ENCODE assay signal across 18 cellular contexts in the genomic region with DNA sequence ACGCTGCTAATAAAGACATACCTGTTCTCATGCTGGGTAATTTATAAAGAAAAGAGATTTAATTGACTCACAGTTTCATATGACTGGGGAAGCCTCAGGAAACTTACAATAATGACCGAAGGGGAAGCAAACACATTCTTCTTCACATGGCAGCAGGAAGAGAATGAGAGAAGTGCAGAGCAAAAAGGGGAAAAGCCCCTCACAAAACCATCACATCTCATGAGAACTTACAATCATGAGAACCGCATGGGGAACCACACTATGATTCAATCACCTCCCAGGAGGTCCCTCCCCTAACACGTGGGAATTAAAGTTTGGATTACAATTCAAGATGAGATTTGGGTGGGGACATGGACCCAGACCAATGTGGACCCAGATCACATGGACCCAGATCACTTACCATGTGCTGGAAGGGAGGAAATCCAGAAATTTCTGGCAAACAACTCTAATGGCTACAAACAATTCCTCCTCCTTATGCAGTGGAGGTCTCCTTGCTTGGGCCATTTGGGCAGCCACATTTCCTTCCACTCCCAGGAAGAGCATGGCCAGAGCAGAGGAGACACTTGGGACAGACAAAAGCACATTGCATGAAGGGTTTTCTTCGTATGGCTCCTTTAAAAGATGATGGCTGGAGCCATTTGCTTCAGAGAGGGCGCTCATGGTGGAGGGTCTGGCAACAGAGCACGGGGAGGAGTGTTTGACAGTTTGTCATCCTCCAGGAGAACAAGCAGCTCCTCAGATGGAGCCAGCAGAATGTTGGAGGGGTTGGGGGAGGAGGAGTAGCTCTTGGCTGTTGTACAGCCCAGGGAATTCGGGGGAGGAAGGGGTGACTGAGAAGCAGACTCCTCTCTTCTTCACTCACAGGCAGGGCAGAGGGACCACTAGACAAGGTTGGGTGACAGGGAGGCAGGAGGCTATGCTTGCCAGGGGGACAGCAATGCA. TPM values are rescaled to one million over a fixed set of nuclear protein-coding genes. Genes with fewer than 3 reads are reported as not detected.
A peak's percentile ranks its signal among the peaks of the same experiment; 100 is the strongest.
DNase-seq lines count a peak whose midpoint lies in the region; TF ChIP-seq lines count a peak whose summit lies in the region.
"Had no signal": no experiment of that assay in that cellular context is flagged by ENCODE, and none has a peak within 500 bp of the region (broad histone marks: within the 10 kb centered on the region; RNA-seq: fewer than 3 reads in every experiment).

No MANE protein-coding gene starts in this region.

- DNase-seq in CD8-positive, alpha-beta memory T cell: no peak
- DNase-seq in endodermal cell: peak; percentile 40
- DNase-seq in osteoblast (ENCODE audit: insufficient read length, low spot score, missing footprints): peak; percentile 65
- no peak for DNase-seq in ecto neural progenitor cell (ENCODE audit: low spot score)
- DNase-seq in AML-193 (lab: John Stamatoyannopoulos, UW): no peak
- no peak for DNase-seq in PC-9
- DNase-seq: activated naive CD4-positive, alpha-beta T cell treated with Interleukin-2 at 50 U/mL for 16 hours; brain microvascular endothelial cell; dermis blood vessel endothelial cell; head of caudate nucleus; Kasumi-1; lower lobe of right lung; NCI-H1105 treated with DMSO at 0.1 percent for 48 hours; NCI-H748 treated with DMSO at 0.1 percent for 48 hours had no signal

- no peak overlapping the region for H3K27ac ChIP-seq in CD8-positive, alpha-beta memory T cell (ENCODE audit: low read depth, low read length)
- H3K27ac ChIP-seq in endodermal cell (ENCODE audit: low read depth, low read length) (no peak overlapping the region), osteoblast (ENCODE audit: low read depth, low read length) (no peak overlapping the region), PC-9 (no peak overlapping the region)
- H3K27ac ChIP-seq: BLaER1 treated with 17β-estradiol and CSF1 and Interleukin-3, amounts not matched to agents 10 nM and 100 nM; brain microvascular endothelial cell; lower lobe of right lung; thoracic aorta had no signal

- POLR2A ChIA-PET in CD8-positive, alpha-beta memory T cell (lab: Charles Lee): interaction anchor here (0.9 kb wide), 1 partner anchor 17 kb away, joined by 3 read pairs; no protein-coding TSS in a partner anchor
- POLR2A ChIA-PET in PC-9 (lab: Charles Lee; ENCODE audit: unreplicated experiment): no interaction called here

- H3K4me2 ChIP-seq in osteoblast (ENCODE audit: insufficient read depth, low read length): no peak overlapping the region
- H3K4me2 ChIP-seq in PC-9: no peak overlapping the region

- H3K4me1 ChIP-seq in CD8-positive, alpha-beta memory T cell (ENCODE audit: insufficient read depth, low read length): peaks cover 38% of the 10 kb centered on the region
- peaks cover 20% of the 10 kb centered on the region for H3K4me1 ChIP-seq in endodermal cell (ENCODE audit: control insufficient read depth, insufficient read depth, low read length)
- H3K4me1 ChIP-seq in osteoblast (ENCODE audit: insufficient read depth, low read length): peaks cover 15% of the 10 kb centered on the region
- H3K4me1 ChIP-seq in PC-9 (replicated peaks; ENCODE audit: insufficient read depth): peaks cover 18% of the 10 kb centered on the region

- peak overlapping the region in 4 of 7 donors; percentile 21 to 82 (median 44) for H3K4me3 Mint-ChIP-seq in CD8-positive, alpha-beta memory T cell
- H3K4me3 Mint-ChIP-seq in IgD-negative memory B cell: peak overlapping the region; percentile 16 to 75 (median 60)
- no peak overlapping the region for H3K4me3 Mint-ChIP-seq in endodermal cell

- H3F3A ChIP-seq in PC-9 (ENCODE audit: insufficient read depth, low read depth): peaks cover 18% of the 10 kb centered on the region

- TF ChIP-seq CTCF in endodermal cell (conservative IDR thresholded peaks at IDR 0.05): no peak
- no peak for TF ChIP-seq CTCF in osteoblast (IDR thresholded peaks at IDR 0.05; ENCODE audit: extremely low read depth, low read depth, low read length)
- TF ChIP-seq CTCF in PC-9 (conservative IDR thresholded peaks at IDR 0.05): no peak

- H3K9ac ChIP-seq in endodermal cell (ENCODE audit: extremely low read depth, low read length, poor library complexity, severe bottlenecking): no peak overlapping the region
- H3K9ac ChIP-seq: BLaER1 treated with 17β-estradiol and CSF1 and Interleukin-3, amounts not matched to agents 10 nM and 100 nM had no signal

- H3K27me3 Mint-ChIP-seq in CD8-positive, alpha-beta memory T cell: no peaks in the 10 kb centered on the region
- H3K27me3 Mint-ChIP-seq in IgD-negative memory B cell (no peaks in the 10 kb centered on the region), endodermal cell (ENCODE audit: insufficient read depth) (peaks cover 2% of the 10 kb centered on the region)

- no peaks in the 10 kb centered on the region for H3K27me3 ChIP-seq in CD8-positive, alpha-beta memory T cell (ENCODE audit: insufficient read depth, low read length, poor library complexity, severe bottlenecking)
- no peaks in the 10 kb centered on the region for H3K27me3 ChIP-seq in endodermal cell (ENCODE audit: control insufficient read depth, insufficient read depth, low read length, poor library complexity, severe bottlenecking)
- H3K27me3 ChIP-seq in osteoblast (ENCODE audit: insufficient read depth, low read length): peaks cover 13% of the 10 kb centered on the region
- H3K27me3 ChIP-seq in PC-9 (ENCODE audit: insufficient read depth, low read depth): no peaks in the 10 kb centered on the region
- H3K27me3 ChIP-seq: brain microvascular endothelial cell had no signal

- H4K20me1 ChIP-seq in osteoblast (ENCODE audit: insufficient read depth, low read length) (no peaks in the 10 kb centered on the region), PC-9 (ENCODE audit: insufficient read depth) (no peaks in the 10 kb centered on the region)
- H4K20me1 ChIP-seq: BLaER1 treated with 17β-estradiol and CSF1 and Interleukin-3, amounts not matched to agents 10 nM and 100 nM had no signal

- H3K4me3 ChIP-seq in CD8-positive, alpha-beta memory T cell (ENCODE audit: low read length): no peak overlapping the region
- no peak overlapping the region for H3K4me3 ChIP-seq in endodermal cell (ENCODE audit: low read length)
- no peak overlapping the region for H3K4me3 ChIP-seq in osteoblast (ENCODE audit: insufficient read depth, low read length)
- no peak overlapping the region for H3K4me3 ChIP-seq in PC-9
- H3K4me3 ChIP-seq: BLaER1 treated with 17β-estradiol and CSF1 and Interleukin-3, amounts not matched to agents 10 nM and 100 nM; lower lobe of right lung; thoracic aorta had no signal

- BruUV-seq in PC-9 (replicated peaks; lab: Mats Ljungman, UMichigan): no TSS peak

- CTCF ChIA-PET in CD8-positive, alpha-beta memory T cell (lab: Charles Lee): interaction anchor here (1.0 to 2.6 kb wide), 3 partner anchors 16 to 42 kb away, joined by 3 to 6 read pairs (median 3); no protein-coding TSS in a partner anchor
- CTCF ChIA-PET in PC-9 (lab: Charles Lee): no interaction called here

- peaks cover 46 to 68% (median 62%) of the 10 kb centered on the region in 3 donors for H3K4me1 Mint-ChIP-seq in CD8-positive, alpha-beta memory T cell
- H3K4me1 Mint-ChIP-seq in IgD-negative memory B cell (peaks cover 27 to 44% (median 41%) of the 10 kb centered on the region in 3 donors), endodermal cell (peaks cover 27% of the 10 kb centered on the region)

- H3K27ac Mint-ChIP-seq in CD8-positive, alpha-beta memory T cell: peak overlapping the region in 7 of 8 donors; percentile 68 to 98 (median 86)
- peak overlapping the region in 1 of 3 donors; percentile 91 for H3K27ac Mint-ChIP-seq in IgD-negative memory B cell
- H3K27ac Mint-ChIP-seq in endodermal cell: no peak overlapping the region

- intact Hi-C loops in PC-9 (cut with micrococcal nuclease; ENCODE audit: unreplicated experiment): no loop called here

- H2AFZ ChIP-seq in osteoblast (ENCODE audit: low read length): no peak overlapping the region
- H2AFZ ChIP-seq in PC-9: no peak overlapping the region

- H3K9me2 ChIP-seq in PC-9 (ENCODE audit: insufficient read depth): no peaks in the 10 kb centered on the region

- H3K36me3 Mint-ChIP-seq in CD8-positive, alpha-beta memory T cell: peaks cover 0 to 4% (median 2%) of the 10 kb centered on the region in 3 donors
- H3K36me3 Mint-ChIP-seq in IgD-negative memory B cell: peaks cover 6% of the 10 kb centered on the region
- H3K36me3 Mint-ChIP-seq in endodermal cell (ENCODE audit: low read depth): peaks cover 23% of the 10 kb centered on the region

- H3K9me3 Mint-ChIP-seq in CD8-positive, alpha-beta memory T cell: no peaks in the 10 kb centered on the region
- no peaks in the 10 kb centered on the region for H3K9me3 Mint-ChIP-seq in IgD-negative memory B cell
- peaks cover 10% of the 10 kb centered on the region for H3K9me3 Mint-ChIP-seq in endodermal cell

- no peaks in the 10 kb centered on the region for H3K79me2 ChIP-seq in osteoblast (ENCODE audit: insufficient read depth, low read length)
- H3K79me2 ChIP-seq in PC-9 (ENCODE audit: low read depth): no peaks in the 10 kb centered on the region

- WGBS in endodermal cell (ENCODE audit: insufficient coverage in 1 of 2, insufficient read length in 1 of 2), 2 experiments: 77 to 93% methylated on average over 6 to 8 of the region's 8 CpGs

- no peaks in the 10 kb centered on the region for H3K9me3 ChIP-seq in CD8-positive, alpha-beta memory T cell (ENCODE audit: low read length)
- H3K9me3 ChIP-seq in endodermal cell (ENCODE audit: control insufficient read depth, low read length) (peaks cover 19% of the 10 kb centered on the region), osteoblast (ENCODE audit: low read depth, low read length) (no peaks in the 10 kb centered on the region), PC-9 (ENCODE audit: insufficient read depth, low read depth) (no peaks in the 10 kb centered on the region)
- H3K9me3 ChIP-seq: lower lobe of right lung, thoracic aorta had no signal

- no peaks in the 10 kb centered on the region for H3K36me3 ChIP-seq in CD8-positive, alpha-beta memory T cell (ENCODE audit: insufficient read depth, low read length)
- no peaks in the 10 kb centered on the region for H3K36me3 ChIP-seq in endodermal cell (ENCODE audit: control insufficient read depth, insufficient read depth, low read length)
- no peaks in the 10 kb centered on the region for H3K36me3 ChIP-seq in osteoblast (ENCODE audit: insufficient read depth, low read length)
- no peaks in the 10 kb centered on the region for H3K36me3 ChIP-seq in PC-9 (ENCODE audit: low read depth)
- H3K36me3 ChIP-seq: brain microvascular endothelial cell, lower lobe of right lung, thoracic aorta had no signal

RNA-seq across cellular contexts. Expression of gene SERPINB9, which starts 30.4 kb away (rescaled TPM):
- total RNA-seq in CD8-positive, alpha-beta memory T cell: 10 to 100 TPM; 63.5 to 65.1 TPM
- 42.3 TPM for polyA plus RNA-seq in CD8-positive, alpha-beta memory T cell
- 20.1 TPM for polyA plus RNA-seq in IgD-negative memory B cell
- 100 to 1,000 TPM; 192 to 390 TPM for total RNA-seq in endodermal cell
- 39.8 TPM for polyA plus RNA-seq in endodermal cell (2013, experiment 1 of 2)
- 48.5 TPM for polyA plus RNA-seq in endodermal cell (2013, experiment 2 of 2)
- total RNA-seq in osteoblast: 4.4 and 6.2 TPM in 2 replicates
- total RNA-seq in PC-9 (2021): 1.7 and 2.4 TPM in 2 replicates

RNA-seq across cellular contexts. Expression of gene SERPINB1, which starts 31.0 kb away (rescaled TPM):
- total RNA-seq in CD8-positive, alpha-beta memory T cell: 10 to 100 TPM; 40.4 to 42.4 TPM
- 103 TPM for polyA plus RNA-seq in CD8-positive, alpha-beta memory T cell
- 85.6 TPM for polyA plus RNA-seq in IgD-negative memory B cell
- total RNA-seq in endodermal cell (10 to 100 TPM; 30.6 to 38.5 TPM), osteoblast (32.6 and 53.0 TPM in 2 replicates), PC-9 (2021) (82.3 and 93.9 TPM in 2 replicates)
- polyA plus RNA-seq in endodermal cell (2013, experiment 1 of 2): 14.1 TPM
- 18.4 TPM for polyA plus RNA-seq in endodermal cell (2013, experiment 2 of 2)
- polyA plus RNA-seq: neural cell had no signal

Comparison
In these comparisons a context has a peak if more than half of its experiments do, and no peak if none do; other contexts are left out.
1. DNase-seq: peak in endodermal cell (single experiment) and osteoblast (single experiment); none in CD8-positive, alpha-beta memory T cell (0 of 5), ecto neural progenitor cell (single experiment), AML-193 (0 of 2) and PC-9 (0 of 2).